ENCODE assay signal across 23 cellular contexts in genomic region chr3:61986473-61986872, GRCh38.
"Had no signal": no experiment of that assay in that cellular context is flagged by ENCODE, and none has a peak within 500 bp of the region (broad histone marks: within the 10 kb centered on the region; RNA-seq: fewer than 3 reads in every experiment).

No MANE protein-coding gene starts in this region.

- H3K27me3 ChIP-seq: left lung, ovary, right atrium auricular region, right lobe of liver, tibial nerve, upper lobe of left lung, vagina had no signal

- H3K36me3 ChIP-seq: left lung, lower lobe of right lung, ovary, right atrium auricular region, right lobe of liver, tibial nerve, upper lobe of left lung, vagina had no signal

- H3K9me3 ChIP-seq: left lung, lower lobe of right lung, ovary, right atrium auricular region, right lobe of liver, tibial nerve, upper lobe of left lung, vagina had no signal

- H3K4me1 ChIP-seq: left lung, lower lobe of right lung, right lobe of liver had no signal

- H3K4me3 ChIP-seq: left lung, lower lobe of right lung, ovary, right atrium auricular region, right lobe of liver, smooth muscle cell, tibial nerve, upper lobe of left lung, vagina had no signal

- ATAC-seq: left colon; left lung; lower lobe of right lung; natural killer cell; right lobe of liver; stimulated activated memory B cell treated with anti-CD40 and anti-IgM and Interleukin-4, amounts not matched to agents 10 μg/mL and 1 μg/mL and 100 μg/mL, for 72 hours; stimulated activated naive CD8-positive, alpha-beta T cell treated with anti-CD3 and anti-CD28 coated beads, Interleukin-15, amount 100 ng/mL, for 72 hours had no signal

- DNase-seq: hippocampal formation; kidney; left colon; left lung; lower lobe of right lung; mesendoderm; naive B cell; natural killer cell; ovary; right lobe of liver; stimulated activated CD4-positive, alpha-beta T cell treated with anti-CD3 and anti-CD28 coated beads, Interleukin-1b, Interleukin-23, amount 100 ng/mL, for 48 hours; stimulated activated CD4-positive, alpha-beta T cell treated with anti-CD3 and anti-CD28 coated beads, Interleukin-2, amount 100 ng/mL, for 48 hours; stimulated activated CD4-positive, alpha-beta T cell treated with anti-CD3 and anti-CD28 coated beads, Interleukin-4, amount 100 ng/mL, for 4 hours; stimulated activated CD8-positive, alpha-beta memory T cell treated with anti-CD3 and anti-CD28 coated beads, Interleukin-4, amount 100 ng/mL, for 48 hours; stimulated activated naive CD4-positive, alpha-beta T cell treated with Interleukin-2 at 50 U/mL for 16 hours; stimulated activated naive CD8-positive, alpha-beta T cell treated with anti-CD3 and anti-CD28 coated beads, Interleukin-15, amount 100 ng/mL, for 72 hours; substantia nigra; upper lobe of left lung had no signal

- H3K27ac ChIP-seq: left lung, lower lobe of right lung, ovary, right atrium auricular region, right lobe of liver, tibial nerve, upper lobe of left lung, vagina had no signal
